2 cellular contexts compared by ENCODE assay signal in the genomic region with DNA sequence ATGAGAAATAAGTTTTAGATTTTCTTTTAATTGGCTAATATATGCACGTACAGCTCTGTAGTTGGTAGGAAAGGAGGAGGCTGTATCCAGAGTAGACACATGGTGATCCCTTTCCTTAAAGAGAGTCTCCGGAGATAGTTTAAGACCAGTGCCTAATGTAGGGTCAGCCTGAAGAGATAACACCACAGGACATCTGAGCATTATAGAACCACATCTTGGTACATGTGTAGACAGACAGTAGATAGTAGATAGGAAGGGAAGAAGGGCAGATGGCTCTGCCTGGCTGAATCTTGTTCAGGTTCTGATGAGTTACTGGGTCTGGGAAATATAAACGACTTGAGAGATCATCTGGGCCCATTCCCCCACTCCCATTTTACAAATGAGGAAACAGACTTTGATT.
TF ChIP-seq lines count a peak whose summit lies in the region.

No MANE protein-coding gene starts in this region.

TF ChIP-seq in IMR-90, 13 proteins besides CTCF, POLR2A, EP300 and RAD21 (continued from another document):
- TF ChIP-seq ELK1 (IDR thresholded peaks at IDR 0.05; ENCODE audit: borderline replicate concordance, low read depth, low read length) (no peak), RCOR1 (IDR thresholded peaks at IDR 0.05; ENCODE audit: insufficient replicate concordance, low read length) (no peak), SMC3 (IDR thresholded peaks at IDR 0.05; ENCODE audit: low read depth, low read length) (no peak), USF2 (IDR thresholded peaks at IDR 0.05; ENCODE audit: low read depth, low read length) (no peak), NFE2L2 (IDR thresholded peaks at IDR 0.05; ENCODE audit: low read depth, low read length) (no peak), MAFK (IDR thresholded peaks at IDR 0.05; ENCODE audit: low read depth, low read length) (no peak), BHLHE40 (IDR thresholded peaks at IDR 0.05; ENCODE audit: low read depth, low read length) (no peak), MAZ (IDR thresholded peaks at IDR 0.05; ENCODE audit: borderline replicate concordance, low read depth, low read length) (no peak)

TF ChIP-seq in GM23338, 12 proteins besides CTCF, POLR2A, EP300 and RAD21 (continued from another document):
- TF ChIP-seq, protein P1, sequence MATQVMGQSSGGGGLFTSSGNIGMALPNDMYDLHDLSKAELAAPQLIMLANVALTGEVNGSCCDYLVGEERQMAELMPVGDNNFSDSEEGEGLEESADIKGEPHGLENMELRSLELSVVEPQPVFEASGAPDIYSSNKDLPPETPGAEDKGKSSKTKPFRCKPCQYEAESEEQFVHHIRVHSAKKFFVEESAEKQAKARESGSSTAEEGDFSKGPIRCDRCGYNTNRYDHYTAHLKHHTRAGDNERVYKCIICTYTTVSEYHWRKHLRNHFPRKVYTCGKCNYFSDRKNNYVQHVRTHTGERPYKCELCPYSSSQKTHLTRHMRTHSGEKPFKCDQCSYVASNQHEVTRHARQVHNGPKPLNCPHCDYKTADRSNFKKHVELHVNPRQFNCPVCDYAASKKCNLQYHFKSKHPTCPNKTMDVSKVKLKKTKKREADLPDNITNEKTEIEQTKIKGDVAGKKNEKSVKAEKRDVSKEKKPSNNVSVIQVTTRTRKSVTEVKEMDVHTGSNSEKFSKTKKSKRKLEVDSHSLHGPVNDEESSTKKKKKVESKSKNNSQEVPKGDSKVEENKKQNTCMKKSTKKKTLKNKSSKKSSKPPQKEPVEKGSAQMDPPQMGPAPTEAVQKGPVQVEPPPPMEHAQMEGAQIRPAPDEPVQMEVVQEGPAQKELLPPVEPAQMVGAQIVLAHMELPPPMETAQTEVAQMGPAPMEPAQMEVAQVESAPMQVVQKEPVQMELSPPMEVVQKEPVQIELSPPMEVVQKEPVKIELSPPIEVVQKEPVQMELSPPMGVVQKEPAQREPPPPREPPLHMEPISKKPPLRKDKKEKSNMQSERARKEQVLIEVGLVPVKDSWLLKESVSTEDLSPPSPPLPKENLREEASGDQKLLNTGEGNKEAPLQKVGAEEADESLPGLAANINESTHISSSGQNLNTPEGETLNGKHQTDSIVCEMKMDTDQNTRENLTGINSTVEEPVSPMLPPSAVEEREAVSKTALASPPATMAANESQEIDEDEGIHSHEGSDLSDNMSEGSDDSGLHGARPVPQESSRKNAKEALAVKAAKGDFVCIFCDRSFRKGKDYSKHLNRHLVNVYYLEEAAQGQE (IDR thresholded peaks at IDR 0.05; ENCODE audit: unreplicated experiment), result no peak
- TF ChIP-seq JUNB (IDR thresholded peaks at IDR 0.05; ENCODE audit: unreplicated experiment) (no peak), POLR2AphosphoS5 (IDR thresholded peaks at IDR 0.05; ENCODE audit: low read depth) (no peak), EZH2phosphoT487 (IDR thresholded peaks at IDR 0.05; ENCODE audit: unreplicated experiment) (no peak), EZH2 (IDR thresholded peaks at IDR 0.05; ENCODE audit: low read depth, unreplicated experiment) (no peak), CREB1 (CRISPR knock-in tag; IDR thresholded peaks at IDR 0.05; ENCODE audit: low read depth) (no peak), ZNF462 (CRISPR knock-in tag; IDR thresholded peaks at IDR 0.05) (no peak), STAT1 (IDR thresholded peaks at IDR 0.05; ENCODE audit: unreplicated experiment) (no peak), ZNF331 (CRISPR knock-in tag; IDR thresholded peaks at IDR 0.05; ENCODE audit: low read depth) (no peak), NANOG (IDR thresholded peaks at IDR 0.05; ENCODE audit: borderline replicate concordance) (no peak)
- TF ChIP-seq, protein P2, sequence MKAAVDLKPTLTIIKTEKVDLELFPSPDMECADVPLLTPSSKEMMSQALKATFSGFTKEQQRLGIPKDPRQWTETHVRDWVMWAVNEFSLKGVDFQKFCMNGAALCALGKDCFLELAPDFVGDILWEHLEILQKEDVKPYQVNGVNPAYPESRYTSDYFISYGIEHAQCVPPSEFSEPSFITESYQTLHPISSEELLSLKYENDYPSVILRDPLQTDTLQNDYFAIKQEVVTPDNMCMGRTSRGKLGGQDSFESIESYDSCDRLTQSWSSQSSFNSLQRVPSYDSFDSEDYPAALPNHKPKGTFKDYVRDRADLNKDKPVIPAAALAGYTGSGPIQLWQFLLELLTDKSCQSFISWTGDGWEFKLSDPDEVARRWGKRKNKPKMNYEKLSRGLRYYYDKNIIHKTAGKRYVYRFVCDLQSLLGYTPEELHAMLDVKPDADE (IDR thresholded peaks at IDR 0.05), result no peak
